9 cellular contexts compared by ENCODE assay signal in the genomic region with DNA sequence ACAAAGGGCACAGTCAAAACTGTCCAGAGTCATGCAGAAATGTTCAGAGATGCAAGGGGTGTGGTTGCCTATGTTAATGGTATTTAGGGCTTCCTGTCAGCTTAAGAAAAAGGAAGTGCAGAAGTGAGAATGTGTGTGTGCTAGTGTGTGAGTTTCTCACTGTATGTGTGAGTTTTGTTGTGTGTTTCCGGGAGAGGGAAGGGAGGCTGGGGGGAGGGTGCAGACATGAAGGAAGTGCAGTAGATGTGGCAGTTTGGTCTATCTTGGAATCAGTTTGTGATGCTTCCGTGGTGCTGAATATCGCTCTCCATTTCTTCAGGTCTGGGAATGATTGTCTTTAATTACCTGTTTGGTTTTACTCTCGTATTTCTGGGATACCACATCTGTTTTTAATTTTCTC. TPM values are rescaled to one million over a fixed set of nuclear protein-coding genes. Genes with fewer than 3 reads are reported as not detected.
A peak's percentile ranks its signal among the peaks of the same experiment; 100 is the strongest.
DNase-seq lines count a peak whose midpoint lies in the region; ATAC-seq and TF ChIP-seq lines count a peak whose summit lies in the region.
"Had no signal": no experiment of that assay in that cellular context is flagged by ENCODE, and none has a peak within 500 bp of the region (broad histone marks: within the 10 kb centered on the region; RNA-seq: fewer than 3 reads in every experiment).

No MANE protein-coding gene starts in this region.

- H3K4me1 Mint-ChIP-seq in stimulated activated memory B cell treated with anti-CD40 and anti-IgM and Interleukin-4, amounts not matched to agents 10 μg/mL and 1 μg/mL and 100 μg/mL, for 72 hours = peaks cover 57% of the 10 kb centered on the region

- peak overlapping the region; percentile 0 for H3K4me3 Mint-ChIP-seq in stimulated activated memory B cell treated with anti-CD40 and anti-IgM and Interleukin-4, amounts not matched to agents 10 μg/mL and 1 μg/mL and 100 μg/mL, for 72 hours
- H3K4me3 Mint-ChIP-seq: brain had no signal

- H3K27ac ChIP-seq in heart left ventricle (peak overlapping the region in 1 of 12 donors; percentile 68), brain microvascular endothelial cell (no peak overlapping the region)

- H3K9me3 Mint-ChIP-seq in stimulated activated memory B cell treated with anti-CD40 and anti-IgM and Interleukin-4, amounts not matched to agents 10 μg/mL and 1 μg/mL and 100 μg/mL, for 72 hours = peaks cover 6% of the 10 kb centered on the region
- H3K9me3 Mint-ChIP-seq: brain had no signal

- H3K9me3 ChIP-seq in heart left ventricle = no peaks in the 10 kb centered on the region

- H3K36me3 Mint-ChIP-seq in stimulated activated memory B cell treated with anti-CD40 and anti-IgM and Interleukin-4, amounts not matched to agents 10 μg/mL and 1 μg/mL and 100 μg/mL, for 72 hours = no peaks in the 10 kb centered on the region
- H3K36me3 Mint-ChIP-seq: brain had no signal

- TF ChIP-seq POLR2A in heart left ventricle (IDR thresholded peaks at IDR 0.05) = no peak

- in situ Hi-C loops in brain microvascular endothelial cell (cut with HindIII; ENCODE audit: low pct_ligation_motif_present, low sequenced_read_pairs) = no loop called here

- H3K27ac Mint-ChIP-seq in stimulated activated memory B cell treated with anti-CD40 and anti-IgM and Interleukin-4, amounts not matched to agents 10 μg/mL and 1 μg/mL and 100 μg/mL, for 72 hours = peak overlapping the region; percentile 57
- H3K27ac Mint-ChIP-seq: brain had no signal

- TF ChIP-seq CTCF in heart left ventricle (IDR thresholded peaks at IDR 0.05) = no peak
- TF ChIP-seq CTCF in brain microvascular endothelial cell (IDR thresholded peaks at IDR 0.05; ENCODE audit: low read depth, low read length, missing control alignments) = no peak

- no peaks in the 10 kb centered on the region for H3K27me3 Mint-ChIP-seq in stimulated activated memory B cell treated with anti-CD40 and anti-IgM and Interleukin-4, amounts not matched to agents 10 μg/mL and 1 μg/mL and 100 μg/mL, for 72 hours

- H3K4me3 ChIP-seq in heart left ventricle (peak overlapping the region in 1 of 12 donors; percentile 18), brain microvascular endothelial cell (ENCODE audit: low read depth, low read length) (no peak overlapping the region)

- H3K27me3 ChIP-seq in heart left ventricle (no peaks in the 10 kb centered on the region), brain microvascular endothelial cell (replicated peaks) (no peaks in the 10 kb centered on the region)

- 53 to 59% (median 58%) methylated on average over 4 of the region's 4 CpGs for WGBS in heart left ventricle, 4 donors

- H3K36me3 ChIP-seq in heart left ventricle (no peaks in the 10 kb centered on the region), brain microvascular endothelial cell (replicated peaks) (no peaks in the 10 kb centered on the region)

- H3K4me1 ChIP-seq in heart left ventricle = peaks cover 0 to 49% (median 0%) of the 10 kb centered on the region in 12 donors

- ATAC-seq in GM19463 (IDR thresholded peaks at IDR 0.05; ENCODE audit: unreplicated experiment) = peak; percentile 91
- peak; percentile 86 for ATAC-seq in HG03469 (IDR thresholded peaks at IDR 0.05; ENCODE audit: unreplicated experiment)
- ATAC-seq in heart left ventricle = peak in 3 of 4 donors; percentile 59 to 81 (median 73)
- ATAC-seq in stimulated activated memory B cell treated with anti-CD40 and anti-IgM and Interleukin-4, amounts not matched to agents 10 μg/mL and 1 μg/mL and 100 μg/mL, for 72 hours = peak; percentile 96

- DNase-seq in Ammon's horn (ENCODE audit: low spot score) (peak; percentile 32), heart left ventricle (peak in 4 of 5 donors; percentile 24 to 61 (median 49)), brain microvascular endothelial cell (no peak), DMS153 treated with DMSO at 0.1 percent for 48 hours (lab: John Stamatoyannopoulos, UW; ENCODE audit: unreplicated experiment) (no peak)
- peak; percentile 17 for DNase-seq in activated CD4-positive, alpha-beta T cell treated with anti-CD3 and anti-CD28 coated beads for 1 hour

- intact Hi-C loops in heart left ventricle (cut with DNase I) = no loop called here

RNA-seq across cellular contexts. Expression of a gene that starts 16.5 kb away (rescaled TPM):
- total RNA-seq in heart left ventricle = not detected
- not detected for polyA plus RNA-seq in heart left ventricle

Comparison
In these comparisons a context has a peak if more than half of its experiments do, and no peak if none do; other contexts are left out.
1. DNase-seq: peak in Ammon's horn (single experiment), activated CD4-positive, alpha-beta T cell treated with anti-CD3 and anti-CD28 coated beads for 1 hour (single experiment) and heart left ventricle (4 of 5); none in brain microvascular endothelial cell (single experiment) and DMS153 treated with DMSO at 0.1 percent for 48 hours (single experiment).
2. Peak in every context shown above with its lines, with median percentiles within 50 percentile points of each other: ATAC-seq.